Comparison of ENCODE assay signal across 10 cellular contexts in genomic region chr22:35604671-35605457, GRCh38. TPM values are rescaled to one million over a fixed set of nuclear protein-coding genes. Genes with fewer than 3 reads are reported as not detected.
DNase-seq lines count a peak whose midpoint lies in the region; ATAC-seq, FAIRE-seq and TF ChIP-seq lines count a peak whose summit lies in the region.
"Had no signal": no experiment of that assay in that cellular context is flagged by ENCODE, and none has a peak within 500 bp of the region (broad histone marks: within the 10 kb centered on the region; RNA-seq: fewer than 3 reads in every experiment).

No MANE protein-coding gene starts in this region.

- CTCF ChIA-PET in A549 (lab: Yijun Ruan, JAX) (no interaction called here), Panc1 (lab: Charles Lee) (interaction anchor here (0.6 to 0.7 kb wide), 2 partner anchors 8 to 117 kb away, joined by 3 read pairs; no protein-coding TSS in a partner anchor)

- no peaks in the 10 kb centered on the region for H3K36me3 ChIP-seq in Panc1 (ENCODE audit: control insufficient read depth, insufficient read depth, low read length)
- peaks cover 29% of the 10 kb centered on the region for H3K36me3 ChIP-seq in right atrium auricular region
- no peaks in the 10 kb centered on the region for H3K36me3 ChIP-seq in thyroid gland

- peak overlapping the region in 1 of 2 experiments; percentile 62; a peak in 3 of 6 replicates for H3K27ac ChIP-seq in A549
- peak overlapping the region; percentile 96 for H3K27ac ChIP-seq in Panc1 (ENCODE audit: low read length)
- H3K27ac ChIP-seq in right atrium auricular region = peak overlapping the region; percentile 7 to 92
- no peak overlapping the region for H3K27ac ChIP-seq in thyroid gland

- POLR2A ChIA-PET in A549 (lab: Yijun Ruan, JAX) (no interaction called here), Panc1 (lab: Charles Lee) (interaction anchor here (0.6 kb wide), 1 partner anchor 107 kb away, joined by 3 read pairs; no protein-coding TSS in a partner anchor)

- no peak for TF ChIP-seq RAD21 in A549 (conservative IDR thresholded peaks at IDR 0.05 in 1 of 2, IDR thresholded peaks at IDR 0.05 in 1 of 2)

- intact Hi-C loops in Panc1 (cut with micrococcal nuclease; ENCODE audit: unreplicated experiment) (no loop called here), thyroid gland (cut with DNase I) (no loop called here)

- TF ChIP-seq EP300 in A549 (IDR thresholded peaks at IDR 0.05) = no peak

- TF ChIP-seq POLR2A in A549 (IDR thresholded peaks at IDR 0.05; ENCODE audit: low read length) = no peak
- no peak for TF ChIP-seq POLR2A in thyroid gland (IDR thresholded peaks at IDR 0.05)
- TF ChIP-seq POLR2A in erythroblast (IDR thresholded peaks at IDR 0.05; ENCODE audit: low read length) = no peak

- in situ Hi-C loops in Caki2 (cut with HindIII; ENCODE audit: low pct_unique_long_range_greater_than_20kb, low sequenced_read_pairs) = no loop called here
- in situ Hi-C loops in Panc1 (cut with HindIII; ENCODE audit: low pct_unique_long_range_greater_than_20kb, low sequenced_read_pairs) = no loop called here

- H3K4me3 ChIP-seq in A549 = no peak overlapping the region
- H3K4me3 ChIP-seq in Panc1 (ENCODE audit: low read depth in 2 of 2, low read length in 2 of 2) = no peak overlapping the region
- no peak overlapping the region for H3K4me3 ChIP-seq in right atrium auricular region
- no peak overlapping the region for H3K4me3 ChIP-seq in thyroid gland (replicated peaks in 1 of 3)

- ATAC-seq in A549 (no peak; a peak in 1 of 6 replicates), Panc1 (peak; percentile 93), HG03025 (IDR thresholded peaks at IDR 0.05; ENCODE audit: low FRiP score, unreplicated experiment) (no peak)
- ATAC-seq: effector memory CD8-positive, alpha-beta T cell had no signal

- H3K4me2 ChIP-seq in A549 = 0 out of 3 replicates have a peak overlapping the region, but pooled peaks have one; percentile 21

- WGBS in A549 (ENCODE audit: missing lambda C conversion rate) = 57% methylated on average over 10 of the region's 10 CpGs
- whole genome bisulfite sequencing in thyroid gland, 2 donors = 68 to 81% methylated on average over 10 of the region's 10 CpGs

- BruUV-seq in Panc1 (replicated peaks; lab: Mats Ljungman, UMichigan) = no TSS peak

- TF ChIP-seq CTCF in A549 (IDR thresholded peaks at IDR 0.05) (no peak), Panc1 (IDR thresholded peaks at IDR 0.05) (no peak), right atrium auricular region (IDR thresholded peaks at IDR 0.05) (no peak), thyroid gland (IDR thresholded peaks at IDR 0.05) (no peak)

- H3K9me3 ChIP-seq in A549 = no peaks in the 10 kb centered on the region
- H3K9me3 ChIP-seq in Panc1 (ENCODE audit: control insufficient read depth, insufficient read depth, low read depth, low read length) = no peaks in the 10 kb centered on the region
- no peaks in the 10 kb centered on the region for H3K9me3 ChIP-seq in right atrium auricular region
- no peaks in the 10 kb centered on the region for H3K9me3 ChIP-seq in thyroid gland

- H3K27me3 ChIP-seq in Panc1 (ENCODE audit: control insufficient read depth, insufficient read depth, low read length) (no peaks in the 10 kb centered on the region), right atrium auricular region (no peaks in the 10 kb centered on the region), thyroid gland (no peaks in the 10 kb centered on the region)

- H3K4me1 ChIP-seq in A549 (peaks cover 17% of the 10 kb centered on the region), Panc1 (ENCODE audit: control insufficient read depth, insufficient read depth, low read length) (peaks cover 48% of the 10 kb centered on the region), right atrium auricular region (peaks cover 0 to 43% of the 10 kb centered on the region in 2 donors), thyroid gland (peaks cover 0 to 5% of the 10 kb centered on the region in 2 donors)

- no peak for FAIRE-seq in A549 (lab: Jason Lieb, UNC)
- FAIRE-seq: TTC549 had no signal

- DNase-seq in A549 (ENCODE audit: low read depth in 1 of 2, low spot score in 1 of 2) = no peak
- DNase-seq in Caki2 (ENCODE audit: low read depth) = peak; percentile 67
- DNase-seq in Panc1 (ENCODE audit: low read depth, low spot score) = no peak
- no peak for DNase-seq in right atrium auricular region (ENCODE audit: low spot score)
- no peak for DNase-seq in COLO829 (ENCODE audit: low spot score)
- no peak for DNase-seq in thyroid gland
- no peak for DNase-seq in erythroblast (lab: John Stamatoyannopoulos, UW)
- DNase-seq: effector memory CD8-positive, alpha-beta T cell had no signal

TF ChIP-seq in A549, 52 proteins besides CTCF, POLR2A, EP300 and RAD21:
- no peak for TF ChIP-seq FOSL2 (IDR thresholded peaks at IDR 0.05)
- TF ChIP-seq FOSL2 (CRISPR knock-in tag; IDR thresholded peaks at IDR 0.05) = no peak

RNA-seq across cellular contexts. Expression of gene MB, which starts 12.3 kb away (rescaled TPM):
- 9.5 and 12.1 TPM in 2 replicates for polyA plus RNA-seq in A549 (2011; rRNA removed)
- polyA plus RNA-seq in A549 (2012; cell fraction: cytosol; rRNA removed) = 12.3 and 14.1 TPM in 2 replicates
- polyA plus RNA-seq in A549 (2012; cell fraction: nucleus; rRNA removed) = 7.0 and 10.8 TPM in 2 replicates
- 6.9 to 9.2 TPM (median 8.5 TPM) in 3 replicates for polyA plus RNA-seq in A549 (2017; fragmentation: RNase III; extraction: RNeasy Plus Mini Kit Qiagen cat#74134 plus additional on column Dnase treatment)
- 2.7 and 4.3 TPM in 2 replicates for polyA minus RNA-seq in A549 (2011; rRNA and poly(A)+ RNA removed)
- total RNA-seq in Caki2 (2014; rRNA removed; shearing (Covaris generic); ENCODE audit: low replicate concordance) = 2.5 and 5.3 TPM in 2 replicates
- 17.3 TPM for total RNA-seq in Panc1 (2021; ENCODE audit: unreplicated experiment)
- 29.4 TPM for polyA plus RNA-seq in Panc1 (2012; ENCODE audit: insufficient read length)
- total RNA-seq in right atrium auricular region = 1,000 to 10,000 TPM; 6,650 to 9,762 TPM
- total RNA-seq in thyroid gland = 1 to 10 TPM in 1 of 4 donors, under 1 TPM in 1, not detected in 2; 0.45 to 1.8 TPM

RNA-seq across cellular contexts. Expression of gene APOL6, which starts 43.4 kb away (rescaled TPM):
- polyA plus RNA-seq in A549 (2011; rRNA removed) = 2.5 and 2.7 TPM in 2 replicates
- polyA plus RNA-seq in A549 (2012; cell fraction: cytosol; rRNA removed) = 0.28 and 0.29 TPM in 2 replicates
- 0.31 and 0.38 TPM in 2 replicates for polyA plus RNA-seq in A549 (2012; cell fraction: nucleus; rRNA removed)
- 1.3 to 1.9 TPM (median 1.8 TPM) in 3 replicates for polyA plus RNA-seq in A549 (2017; fragmentation: RNase III; extraction: RNeasy Plus Mini Kit Qiagen cat#74134 plus additional on column Dnase treatment)
- 4.2 and 5.2 TPM in 2 replicates for polyA minus RNA-seq in A549 (2011; rRNA and poly(A)+ RNA removed)
- total RNA-seq in Caki2 (2014; rRNA removed; shearing (Covaris generic); ENCODE audit: low replicate concordance) = 21.3 and 21.5 TPM in 2 replicates
- 16.4 TPM for total RNA-seq in Panc1 (2021; ENCODE audit: unreplicated experiment)
- polyA plus RNA-seq in Panc1 (2012; ENCODE audit: insufficient read length) = 4.8 TPM
- total RNA-seq in right atrium auricular region = 1 to 10 TPM; 7.5 to 8.5 TPM
- 10 to 100 TPM; 17.2 to 28.7 (median 25.2) TPM for total RNA-seq in thyroid gland

Comparison
In these comparisons a context has a peak if more than half of its experiments do, and no peak if none do; other contexts are left out.
1. H3K27ac ChIP-seq: peak in Panc1 (single experiment) and right atrium auricular region (2 of 2); none in thyroid gland (0 of 3).
2. RNA of gene MB, which starts 12.3 kb away (total RNA-seq): 6,650 to 9,762 TPM in right atrium auricular region; 17.3 TPM in Panc1 (single experiment), 2.5 to 5.3 TPM in Caki2 and 0.45 to 1.8 TPM in thyroid gland; every median in the first group is over 100 times any median in the second.